9 cellular contexts compared by ENCODE assay signal in genomic region chr7:98872328-98872924, GRCh38. TPM values are rescaled to one million over a fixed set of nuclear protein-coding genes. Genes with fewer than 3 reads are reported as not detected.
DNase-seq lines count a peak whose midpoint lies in the region; ATAC-seq and TF ChIP-seq lines count a peak whose summit lies in the region.
"Had no signal": no experiment of that assay in that cellular context is flagged by ENCODE, and none has a peak within 500 bp of the region (broad histone marks: within the 10 kb centered on the region; RNA-seq: fewer than 3 reads in every experiment).

No MANE protein-coding gene starts in this region.

- TF ChIP-seq CTCF in retinal pigment epithelial cell (conservative IDR thresholded peaks at IDR 0.05; ENCODE audit: low read depth, low read length): peak; percentile 34
- no peak for TF ChIP-seq CTCF in WTC11 (IDR thresholded peaks at IDR 0.05)

- peaks cover 3% of the 10 kb centered on the region; the same call in 1 of the 2 replicates for H3K4me1 Mint-ChIP-seq in WTC11

- POLR2A ChIA-PET in WTC11 (lab: Charles Lee): interaction anchor here (0.6 kb wide), 1 partner anchor 63 kb away, joined by 4 read pairs; no protein-coding TSS in a partner anchor

- ATAC-seq in WTC11 (no peak), GM18505 (IDR thresholded peaks at IDR 0.05; ENCODE audit: unreplicated experiment) (no peak)

- H3K4me3 ChIP-seq in retinal pigment epithelial cell (ENCODE audit: low read length): no peak overlapping the region
- H3K4me3 ChIP-seq: skin epidermis had no signal

- no peak for TF ChIP-seq POLR2A in GM18505 (IDR thresholded peaks at IDR 0.05; ENCODE audit: borderline replicate concordance, extremely low read depth, insufficient read depth, insufficient read length)

- no peaks in the 10 kb centered on the region for H3K36me3 Mint-ChIP-seq in WTC11

- no peaks in the 10 kb centered on the region for H3K9me3 Mint-ChIP-seq in WTC11

- H3K27ac Mint-ChIP-seq in WTC11: no peak overlapping the region

- no peak overlapping the region for H3K4me3 Mint-ChIP-seq in WTC11

- CTCF ChIA-PET in WTC11 (lab: Charles Lee): interaction anchor here (0.6 to 3.5 kb wide), 3 partner anchors 41 to 1295 kb away, joined by 3 to 16 read pairs (median 5); no protein-coding TSS in a partner anchor

- peak; percentile 35 for DNase-seq in SIG-M5 treated with dmso at 0.1 percent for 504 hours (lab: John Stamatoyannopoulos, UW; ENCODE audit: unreplicated experiment)
- no peak for DNase-seq in SIG-M5 (lab: John Stamatoyannopoulos, UW)
- peak; percentile 59 to 61 for DNase-seq in Kasumi-1 (lab: John Stamatoyannopoulos, UW)
- peak; percentile 18 for DNase-seq in astrocyte of the hippocampus (ENCODE audit: low read depth, low spot score)
- DNase-seq in retinal pigment epithelial cell (ENCODE audit: low read depth): no peak
- no peak for DNase-seq in WTC11 (ENCODE audit: low spot score)
- no peak for DNase-seq in GOT3 (lab: John Stamatoyannopoulos, UW)

- peaks cover 52% of the 10 kb centered on the region for H3K27me3 Mint-ChIP-seq in WTC11 (ENCODE audit: low read depth)

TF ChIP-seq in WTC11, 78 proteins besides CTCF, POLR2A, EP300 and RAD21:
- TF ChIP-seq IRF2 (CRISPR knock-in tag; IDR thresholded peaks at IDR 0.05; ENCODE audit: borderline replicate concordance, low read depth): no peak
- no peak for TF ChIP-seq ARID4B (CRISPR knock-in tag; IDR thresholded peaks at IDR 0.05; ENCODE audit: borderline replicate concordance)
- TF ChIP-seq SMAD3 (CRISPR knock-in tag; IDR thresholded peaks at IDR 0.05; ENCODE audit: borderline replicate concordance): no peak
- no peak for TF ChIP-seq ETV6 (CRISPR knock-in tag; IDR thresholded peaks at IDR 0.05)
- TF ChIP-seq ZNF317 (CRISPR knock-in tag; IDR thresholded peaks at IDR 0.05; ENCODE audit: borderline replicate concordance, low read depth): no peak
- TF ChIP-seq ZNF416 (CRISPR knock-in tag; IDR thresholded peaks at IDR 0.05): no peak
- no peak for TF ChIP-seq NFATC4 (CRISPR knock-in tag; IDR thresholded peaks at IDR 0.05)
- no peak for TF ChIP-seq SP1 (CRISPR knock-in tag; conservative IDR thresholded peaks at IDR 0.05)
- no peak for TF ChIP-seq ZNF396 (CRISPR knock-in tag; IDR thresholded peaks at IDR 0.05; ENCODE audit: borderline replicate concordance)
- no peak for TF ChIP-seq TP53 (CRISPR knock-in tag; IDR thresholded peaks at IDR 0.05)
- no peak for TF ChIP-seq STAT6 (CRISPR knock-in tag; conservative IDR thresholded peaks at IDR 0.05; ENCODE audit: low read depth)

RNA-seq across cellular contexts. Expression of gene TMEM130, which starts 2.6 kb away (rescaled TPM):
- 1.9 to 3.3 TPM (median 3.2 TPM) in 3 replicates for total RNA-seq in WTC11 (2021)

RNA-seq across cellular contexts. Expression of gene TRRAP, which starts 5.9 kb away (rescaled TPM):
- total RNA-seq in WTC11 (2021): 46.5 to 47.6 TPM (median 47.5 TPM) in 3 replicates

Comparison
In these comparisons a context has a peak if more than half of its experiments do, and no peak if none do; other contexts are left out.
1. DNase-seq: peak in SIG-M5 treated with dmso at 0.1 percent for 504 hours (single experiment), Kasumi-1 (2 of 2) and astrocyte of the hippocampus (single experiment); none in SIG-M5 (single experiment), retinal pigment epithelial cell (single experiment), WTC11 (single experiment) and GOT3 (single experiment).